In the genomic region with DNA sequence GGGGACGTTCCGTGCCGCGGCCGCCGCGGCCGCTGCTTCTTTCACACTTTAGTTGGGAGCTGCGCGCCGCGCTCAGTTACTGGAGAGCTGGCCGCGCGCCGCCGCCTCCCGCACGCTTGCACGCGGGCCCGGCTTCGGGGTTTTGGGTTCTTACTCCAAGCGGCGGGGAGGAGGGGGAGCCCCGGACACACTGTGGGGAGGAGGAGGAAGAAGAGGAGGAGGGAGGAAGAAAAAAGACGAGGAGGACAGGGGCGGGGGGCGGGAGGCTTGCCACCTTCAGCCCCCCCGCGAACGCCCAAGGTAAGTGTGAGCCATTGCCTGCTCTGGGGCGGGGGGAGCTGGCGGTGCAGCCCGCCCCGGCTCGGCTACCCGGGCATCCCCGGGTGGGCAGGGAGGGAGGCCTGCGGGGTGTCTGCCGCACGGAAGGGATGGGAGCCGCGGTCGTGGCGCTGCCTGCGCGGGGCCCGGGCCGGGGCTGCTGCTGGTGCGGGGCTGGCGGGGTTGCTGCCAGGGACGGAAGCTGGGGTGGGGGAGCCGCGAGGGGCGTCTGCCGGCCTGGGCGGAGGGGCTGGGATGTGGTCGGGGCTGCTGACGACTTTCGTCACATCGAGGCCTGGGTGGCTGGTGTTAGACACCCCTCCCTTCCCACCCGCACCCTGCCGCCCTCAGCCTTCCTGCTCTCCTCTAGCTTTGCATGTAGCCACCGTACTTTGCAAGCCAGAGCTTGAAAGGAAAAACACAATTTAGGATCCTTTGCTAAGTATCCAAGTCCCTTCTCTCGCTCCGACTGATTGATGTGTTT, we compare ENCODE assay signal across 8 cellular contexts. TPM values are rescaled to one million over a fixed set of nuclear protein-coding genes. Genes with fewer than 3 reads are reported as not detected.
A peak's percentile ranks its signal among the peaks of the same experiment; 100 is the strongest.
DNase-seq lines count a peak whose midpoint lies in the region; ATAC-seq and TF ChIP-seq lines count a peak whose summit lies in the region.

No MANE protein-coding gene starts in this region.

- H3K4me1 Mint-ChIP-seq in nephron, result peaks cover 30% of the 10 kb centered on the region

- peaks cover 8% of the 10 kb centered on the region for H4K20me1 ChIP-seq in Loucy (ENCODE audit: insufficient read depth, low read length, poor library complexity, severe bottlenecking)

- ATAC-seq in GM18858 (IDR thresholded peaks at IDR 0.05; ENCODE audit: unreplicated experiment), result peak; percentile 31

- peak overlapping the region; percentile 88 for H3K4me2 ChIP-seq in Loucy (ENCODE audit: low read depth, low read length, poor library complexity, severe bottlenecking)

- TF ChIP-seq POLR2A in esophagus squamous epithelium (IDR thresholded peaks at IDR 0.05), result peak in 2 of 4 donors; percentile 73 to 84
- TF ChIP-seq POLR2A in transverse colon (IDR thresholded peaks at IDR 0.05), result peak; percentile 87

- peak overlapping the region; percentile 84 to 94 (median 86) for H3K27ac Mint-ChIP-seq in nephron

- H3K27ac ChIP-seq in esophagus squamous epithelium, result peak overlapping the region; percentile 87 to 94 (median 90)
- peak overlapping the region; percentile 86 to 94 (median 90) for H3K27ac ChIP-seq in transverse colon

- peaks cover 29% of the 10 kb centered on the region for H3K79me2 ChIP-seq in Loucy (ENCODE audit: insufficient read depth, low read length)

- no peaks in the 10 kb centered on the region for H3K9me3 Mint-ChIP-seq in nephron

- H2AFZ ChIP-seq in Loucy (ENCODE audit: low read length), result peak overlapping the region; percentile 99

- H3K9me3 ChIP-seq in Loucy (ENCODE audit: insufficient read depth, low read depth, low read length) (no peaks in the 10 kb centered on the region), esophagus squamous epithelium (no peaks in the 10 kb centered on the region), transverse colon (no peaks in the 10 kb centered on the region)

- in situ Hi-C loops in transverse colon (cut with MboI; ENCODE audit: low pct_ligation_motif_present in 1 of 4, low pct_unique_long_range_greater_than_20kb in 1 of 4, low sequenced_read_pairs in 3 of 4), result loop anchor here in 2 of 4 donors (25.0 kb wide), 2 partner anchors 175 to 275 kb away; no protein-coding TSS in a partner anchor

- H3K4me3 ChIP-seq in Loucy (ENCODE audit: low read length, poor library complexity, severe bottlenecking) (peak overlapping the region; percentile 79), esophagus squamous epithelium (peak overlapping the region; percentile 62 to 91 (median 76)), transverse colon (peak overlapping the region; percentile 67 to 93 (median 84))

- DNase-seq in A172 (ENCODE audit: low spot score), result peak; percentile 28
- peak; percentile 13 for DNase-seq in activated T-cell treated with anti-CD3 and anti-CD28 coated beads for 24 hours (ENCODE audit: low read depth)
- no peak for DNase-seq in esophagus squamous epithelium (lab: John Stamatoyannopoulos, UW)
- DNase-seq in transverse colon, result peak; percentile 41
- DNase-seq in SHP77 treated with DMSO at 0.1 percent for 48 hours (lab: John Stamatoyannopoulos, UW), result no peak

- H3K27me3 Mint-ChIP-seq in nephron (ENCODE audit: low read depth), result peaks cover 26% of the 10 kb centered on the region

- H3K36me3 ChIP-seq in Loucy (ENCODE audit: insufficient read depth, low read length) (no peaks in the 10 kb centered on the region), esophagus squamous epithelium (no peaks in the 10 kb centered on the region), transverse colon (no peaks in the 10 kb centered on the region)

- 0% methylated on average over 7 to 23 of the region's 67 CpGs for WGBS in esophagus squamous epithelium, 2 donors
- WGBS in transverse colon (ENCODE audit: low coverage in 1 of 2), 2 donors, result 0 to 1% methylated on average over 1 to 38 of the region's 67 CpGs

- no peaks in the 10 kb centered on the region for H3K9me2 ChIP-seq in Loucy (replicated peaks; ENCODE audit: low read depth, low read length)

- peaks cover 28% of the 10 kb centered on the region for H3K4me1 ChIP-seq in Loucy (ENCODE audit: insufficient read depth, low read length, poor library complexity, severe bottlenecking)
- peaks cover 13 to 53% (median 25%) of the 10 kb centered on the region in 3 donors for H3K4me1 ChIP-seq in esophagus squamous epithelium
- H3K4me1 ChIP-seq in transverse colon, result peaks cover 3 to 30% (median 11%) of the 10 kb centered on the region in 4 donors

- intact Hi-C loops in esophagus squamous epithelium (cut with DNase I) (loop anchor here (10.0 kb wide), 1 partner anchor 178 kb away; no protein-coding TSS in a partner anchor), transverse colon (cut with DNase I; ENCODE audit: low total_unique reads) (loop anchor here (5.0 to 10.0 kb wide), 2 partner anchors 178 to 275 kb away; no protein-coding TSS in a partner anchor)

- no peak for TF ChIP-seq EP300 in transverse colon (IDR thresholded peaks at IDR 0.05; ENCODE audit: low read depth)

- H3K9ac ChIP-seq in Loucy (ENCODE audit: low read depth, low read length, poor library complexity, severe bottlenecking), result peak overlapping the region; percentile 73

- TF ChIP-seq CTCF in Loucy (conservative IDR thresholded peaks at IDR 0.05; ENCODE audit: low read length), result no peak
- peak in 1 of 6 experiments; percentile 4 for TF ChIP-seq CTCF in esophagus squamous epithelium (IDR thresholded peaks at IDR 0.05)
- no peak for TF ChIP-seq CTCF in nephron (IDR thresholded peaks at IDR 0.05; ENCODE audit: unreplicated experiment in 3 of 3)
- TF ChIP-seq CTCF in transverse colon (IDR thresholded peaks at IDR 0.05), result no peak

- H3F3A ChIP-seq in Loucy (ENCODE audit: low read depth), result no peaks in the 10 kb centered on the region; the same call in 1 of the 2 replicates

- H3K4me3 Mint-ChIP-seq in nephron, result peak overlapping the region; percentile 89 to 97 (median 94)

- peaks cover 17% of the 10 kb centered on the region for H3K27me3 ChIP-seq in Loucy (ENCODE audit: insufficient read depth, low read length, poor library complexity, severe bottlenecking)
- H3K27me3 ChIP-seq in esophagus squamous epithelium, result no peaks in the 10 kb centered on the region
- H3K27me3 ChIP-seq in transverse colon, result no peaks in the 10 kb centered on the region

- H3K36me3 Mint-ChIP-seq in nephron (ENCODE audit: low read depth), result no peaks in the 10 kb centered on the region

RNA-seq across cellular contexts. Expression of gene C1orf21, which starts 0.4 kb away (rescaled TPM):
- 21.2 and 26.1 TPM in 2 replicates for total RNA-seq in A172 (2014; rRNA removed; shearing (Covaris generic))
- total RNA-seq in esophagus squamous epithelium, result 10 to 100 TPM; 14.6 to 55.7 (median 36.2) TPM
- total RNA-seq in transverse colon, result 10 to 100 TPM; 38.4 to 70.0 (median 62.4) TPM

Comparison
In these comparisons a context has a peak if more than half of its experiments do, and no peak if none do; other contexts are left out.
1. DNase-seq: peak in A172 (single experiment), activated T-cell treated with anti-CD3 and anti-CD28 coated beads for 24 hours (single experiment) and transverse colon (single experiment); none in esophagus squamous epithelium (single experiment) and SHP77 treated with DMSO at 0.1 percent for 48 hours (single experiment).
2. Peak in every context shown above with its lines, with median percentiles within 50 percentile points of each other: H3K4me3 ChIP-seq.